In genomic region chr7:158583810-158584209, GRCh38 we compare ENCODE assay signal across 1 cellular context.
TF ChIP-seq lines count a peak whose summit lies in the region.

No MANE protein-coding gene starts in this region.

TF ChIP-seq in HepG2, 621 proteins besides CTCF, POLR2A, EP300 and RAD21 (continued from another document):
- TF ChIP-seq, protein P1, sequence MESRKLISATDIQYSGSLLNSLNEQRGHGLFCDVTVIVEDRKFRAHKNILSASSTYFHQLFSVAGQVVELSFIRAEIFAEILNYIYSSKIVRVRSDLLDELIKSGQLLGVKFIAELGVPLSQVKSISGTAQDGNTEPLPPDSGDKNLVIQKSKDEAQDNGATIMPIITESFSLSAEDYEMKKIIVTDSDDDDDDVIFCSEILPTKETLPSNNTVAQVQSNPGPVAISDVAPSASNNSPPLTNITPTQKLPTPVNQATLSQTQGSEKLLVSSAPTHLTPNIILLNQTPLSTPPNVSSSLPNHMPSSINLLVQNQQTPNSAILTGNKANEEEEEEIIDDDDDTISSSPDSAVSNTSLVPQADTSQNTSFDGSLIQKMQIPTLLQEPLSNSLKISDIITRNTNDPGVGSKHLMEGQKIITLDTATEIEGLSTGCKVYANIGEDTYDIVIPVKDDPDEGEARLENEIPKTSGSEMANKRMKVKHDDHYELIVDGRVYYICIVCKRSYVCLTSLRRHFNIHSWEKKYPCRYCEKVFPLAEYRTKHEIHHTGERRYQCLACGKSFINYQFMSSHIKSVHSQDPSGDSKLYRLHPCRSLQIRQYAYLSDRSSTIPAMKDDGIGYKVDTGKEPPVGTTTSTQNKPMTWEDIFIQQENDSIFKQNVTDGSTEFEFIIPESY (CRISPR knock-in tag; IDR thresholded peaks at IDR 0.05) = no peak
- no peak for TF ChIP-seq AGO2 (optimal IDR thresholded peaks at IDR 0.05; ENCODE audit: low read depth, low read length)
- no peak for TF ChIP-seq USF2 (IDR thresholded peaks at IDR 0.05; ENCODE audit: low read depth, low read length)
- no peak for TF ChIP-seq USF2 (CRISPR knock-in tag; IDR thresholded peaks at IDR 0.05; ENCODE audit: borderline replicate concordance)
- TF ChIP-seq ZSCAN5A (CRISPR knock-in tag; IDR thresholded peaks at IDR 0.05; ENCODE audit: borderline replicate concordance) = no peak
- TF ChIP-seq ZBTB38 (CRISPR knock-in tag; IDR thresholded peaks at IDR 0.05) = no peak
- no peak for TF ChIP-seq CHD4 (IDR thresholded peaks at IDR 0.05; ENCODE audit: borderline replicate concordance, low read length)
- TF ChIP-seq NR2F1 (CRISPR knock-in tag; IDR thresholded peaks at IDR 0.05) = no peak
- no peak for TF ChIP-seq SUZ12 (IDR thresholded peaks at IDR 0.05; ENCODE audit: low read depth, low read length)
- TF ChIP-seq KDM5B (CRISPR knock-in tag; IDR thresholded peaks at IDR 0.05; ENCODE audit: borderline replicate concordance) = no peak
- TF ChIP-seq MED1 (CRISPR knock-in tag; IDR thresholded peaks at IDR 0.05) = no peak
- TF ChIP-seq ZMAT3 (CRISPR knock-in tag; conservative IDR thresholded peaks at IDR 0.05) = no peak
- no peak for TF ChIP-seq ZNF225 (CRISPR knock-in tag; IDR thresholded peaks at IDR 0.05)
- no peak for TF ChIP-seq MEIS1 (CRISPR knock-in tag; IDR thresholded peaks at IDR 0.05; ENCODE audit: borderline replicate concordance)
- no peak for TF ChIP-seq EHMT2 (IDR thresholded peaks at IDR 0.05; ENCODE audit: borderline replicate concordance, low read depth, low read length)
